Comparison of ENCODE assay signal across 11 cellular contexts in the genomic region with DNA sequence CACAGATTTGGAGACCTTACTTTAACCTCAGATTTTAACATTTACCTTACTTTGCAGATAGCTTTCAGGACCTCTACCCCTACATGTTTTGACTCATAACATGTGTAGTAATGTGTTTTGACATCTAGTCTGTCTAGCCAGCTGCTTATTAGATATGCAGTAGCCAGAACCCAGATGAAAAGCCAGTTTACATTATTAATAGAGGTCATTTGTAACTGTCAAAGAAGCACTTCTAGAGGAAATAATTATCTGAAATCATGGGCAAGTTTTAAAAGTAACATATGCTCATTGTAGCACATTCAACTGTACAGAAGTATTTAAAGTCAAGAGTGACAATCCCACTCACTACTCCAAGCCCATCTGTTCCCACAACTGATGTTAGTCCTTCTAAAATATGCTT.
A peak's percentile ranks its signal among the peaks of the same experiment; 100 is the strongest.
DNase-seq lines count a peak whose midpoint lies in the region; ATAC-seq, FAIRE-seq and TF ChIP-seq lines count a peak whose summit lies in the region.
"Had no signal": no experiment of that assay in that cellular context is flagged by ENCODE, and none has a peak within 500 bp of the region (broad histone marks: within the 10 kb centered on the region; RNA-seq: fewer than 3 reads in every experiment).

No MANE protein-coding gene starts in this region.

- H3K4me3 Mint-ChIP-seq in astrocyte (ENCODE audit: unreplicated experiment) (no peak overlapping the region), naive B cell (peak overlapping the region in 1 of 8 donors; percentile 15)

- peaks cover 3% of the 10 kb centered on the region for H3K36me3 ChIP-seq in right atrium auricular region
- no peaks in the 10 kb centered on the region for H3K36me3 ChIP-seq in astrocyte (ENCODE audit: insufficient read depth, low read length)

- H3K27ac Mint-ChIP-seq in astrocyte (ENCODE audit: unreplicated experiment) (peak overlapping the region; percentile 97), naive B cell (peak overlapping the region in 5 of 6 donors; percentile 65 to 95 (median 83))

- H3K9me3 ChIP-seq in right atrium auricular region = no peaks in the 10 kb centered on the region
- no peaks in the 10 kb centered on the region for H3K9me3 ChIP-seq in astrocyte (ENCODE audit: insufficient read depth, low read depth, low read length)

- H3K9ac ChIP-seq in astrocyte (ENCODE audit: low read length) = peak overlapping the region; percentile 76

- H3K4me2 ChIP-seq in astrocyte (ENCODE audit: low read length) = peak overlapping the region; percentile 52

- H3K27ac ChIP-seq in right atrium auricular region (peak overlapping the region; percentile 79 to 90), astrocyte (ENCODE audit: low read depth, low read length) (peak overlapping the region; percentile 90)

- no peak for FAIRE-seq in astrocyte (lab: Jason Lieb, UNC)
- FAIRE-seq: H1 had no signal

- intact Hi-C loops in cardiac septum (cut with DNase I) = loop anchor here (10.0 kb wide), 1 partner anchor 187 kb away; the partner anchor contains the start of gene ADAM19

- H2AFZ ChIP-seq in astrocyte (ENCODE audit: low read depth, low read length) = no peak overlapping the region

- peaks cover 18% of the 10 kb centered on the region for H3K36me3 Mint-ChIP-seq in astrocyte (ENCODE audit: low read depth, unreplicated experiment)
- peaks cover 40 to 45% of the 10 kb centered on the region in 2 donors for H3K36me3 Mint-ChIP-seq in naive B cell

- DNase-seq in right atrium auricular region (ENCODE audit: low spot score) (no peak), cardiac septum (ENCODE audit: low spot score) (no peak), astrocyte (ENCODE audit: low read depth) (peak; percentile 63), naive B cell (no peak), SIG-M5 (lab: John Stamatoyannopoulos, UW) (no peak), NCI-H2107 (lab: John Stamatoyannopoulos, UW) (no peak), CD1c-positive myeloid dendritic cell (ENCODE audit: extremely low spot score) (no peak), NCI-H2171 (lab: John Stamatoyannopoulos, UW) (no peak)
- DNase-seq: activated CD4-positive, alpha-beta T cell treated with anti-CD3 and anti-CD28 coated beads, Interleukin-2, amount 50 U/mL, for 1 hour; NCI-H1092 treated with DMSO at 0.1 percent for 48 hours had no signal

- H3K4me1 ChIP-seq in right atrium auricular region = peaks cover 0 to 38% of the 10 kb centered on the region in 2 donors
- peaks cover 67% of the 10 kb centered on the region for H3K4me1 ChIP-seq in astrocyte (ENCODE audit: insufficient read depth, low read length)

- no peak for TF ChIP-seq CTCF in right atrium auricular region (IDR thresholded peaks at IDR 0.05)
- no peak for TF ChIP-seq CTCF in astrocyte (IDR thresholded peaks at IDR 0.05; ENCODE audit: insufficient read depth, low read depth, low read length)

- H3K27me3 ChIP-seq in right atrium auricular region (no peaks in the 10 kb centered on the region), astrocyte (ENCODE audit: insufficient read depth, low read length) (no peaks in the 10 kb centered on the region)

- H3K27me3 Mint-ChIP-seq in astrocyte (ENCODE audit: low read depth, unreplicated experiment) = no peaks in the 10 kb centered on the region
- no peaks in the 10 kb centered on the region for H3K27me3 Mint-ChIP-seq in naive B cell

- H3K9me3 Mint-ChIP-seq in astrocyte (ENCODE audit: unreplicated experiment) (no peaks in the 10 kb centered on the region), naive B cell (no peaks in the 10 kb centered on the region)

- no peaks in the 10 kb centered on the region for H3K79me2 ChIP-seq in astrocyte (ENCODE audit: insufficient read depth, low read length)

- no peak for ATAC-seq in naive B cell (ENCODE audit: low read depth in 2 of 2)

- no peaks in the 10 kb centered on the region for H4K20me1 ChIP-seq in astrocyte (ENCODE audit: insufficient read depth, low read length)

- H3K4me3 ChIP-seq in right atrium auricular region = no peak overlapping the region
- no peak overlapping the region for H3K4me3 ChIP-seq in astrocyte (ENCODE audit: insufficient read depth, low read depth, low read length)

- H3K4me1 Mint-ChIP-seq in astrocyte (ENCODE audit: low read depth, unreplicated experiment) (peaks cover 60% of the 10 kb centered on the region), naive B cell (peaks cover 0 to 2% (median under 1%) of the 10 kb centered on the region in 3 donors)
